22 cellular contexts compared by ENCODE assay signal in genomic region chr7:115227473-115228235, GRCh38.
"Had no signal": no experiment of that assay in that cellular context is flagged by ENCODE, and none has a peak within 500 bp of the region (broad histone marks: within the 10 kb centered on the region; RNA-seq: fewer than 3 reads in every experiment).

No MANE protein-coding gene starts in this region.

- H3K9me3 ChIP-seq: gastrocnemius medialis, prostate gland, sigmoid colon, thoracic aorta, transverse colon had no signal

- H3K4me3 Mint-ChIP-seq: immature natural killer cell; naive thymus-derived CD4-positive, alpha-beta T cell; nephron progenitor cell; stimulated activated naive B cell treated with anti-CD40 and anti-IgM and Interleukin-4, amounts not matched to agents 10 μg/mL and 1 μg/mL and 100 μg/mL, for 72 hours; stimulated activated naive CD8-positive, alpha-beta T cell treated with anti-CD3 and anti-CD28 coated beads, Interleukin-15, amount 100 ng/mL, for 72 hours had no signal

- H3K36me3 Mint-ChIP-seq: immature natural killer cell; naive thymus-derived CD4-positive, alpha-beta T cell; stimulated activated naive B cell treated with anti-CD40 and anti-IgM and Interleukin-4, amounts not matched to agents 10 μg/mL and 1 μg/mL and 100 μg/mL, for 72 hours had no signal

- H3K27me3 ChIP-seq: gastrocnemius medialis, sigmoid colon, transverse colon had no signal

- H3K27ac Mint-ChIP-seq: immature natural killer cell; naive thymus-derived CD4-positive, alpha-beta T cell; nephron progenitor cell; stimulated activated naive B cell treated with anti-CD40 and anti-IgM and Interleukin-4, amounts not matched to agents 10 μg/mL and 1 μg/mL and 100 μg/mL, for 72 hours; stimulated activated naive CD8-positive, alpha-beta T cell treated with anti-CD3 and anti-CD28 coated beads, Interleukin-15, amount 100 ng/mL, for 72 hours had no signal

- H3K36me3 ChIP-seq: gastrocnemius medialis, prostate gland, sigmoid colon, thoracic aorta, transverse colon had no signal

- H3K9ac ChIP-seq: parathyroid adenoma had no signal

- H3K4me3 ChIP-seq: gastrocnemius medialis, prostate gland, sigmoid colon, skin epidermis, thoracic aorta, transverse colon had no signal

- H3K27ac ChIP-seq: gastrocnemius medialis, parathyroid adenoma, prostate gland, sigmoid colon, skin epidermis, thoracic aorta, transverse colon had no signal

- H3K4me1 ChIP-seq: parathyroid adenoma, prostate gland had no signal

- ATAC-seq: esophagus mucosa; gastrocnemius medialis; left colon; left ventricle myocardium superior; naive thymus-derived CD4-positive, alpha-beta T cell; stimulated activated naive B cell treated with anti-CD40 and anti-IgM and Interleukin-4, amounts not matched to agents 10 μg/mL and 1 μg/mL and 100 μg/mL, for 72 hours; stimulated activated naive CD8-positive, alpha-beta T cell treated with anti-CD3 and anti-CD28 coated beads, Interleukin-15, amount 100 ng/mL, for 72 hours had no signal

- H3K9me3 Mint-ChIP-seq: naive thymus-derived CD4-positive, alpha-beta T cell; nephron progenitor cell; stimulated activated naive B cell treated with anti-CD40 and anti-IgM and Interleukin-4, amounts not matched to agents 10 μg/mL and 1 μg/mL and 100 μg/mL, for 72 hours; stimulated activated naive CD8-positive, alpha-beta T cell treated with anti-CD3 and anti-CD28 coated beads, Interleukin-15, amount 100 ng/mL, for 72 hours had no signal

- DNase-seq: cerebellar nuclear complex; dermis blood vessel endothelial cell; effector CD4-positive, alpha-beta T cell; gastrocnemius medialis; immature natural killer cell; left colon; left ventricle myocardium superior; naive thymus-derived CD4-positive, alpha-beta T cell; nephron progenitor cell; retina; sigmoid colon; stimulated activated CD4-positive, alpha-beta T cell treated with anti-CD3 and anti-CD28 coated beads, Interleukin-2, amount 100 ng/mL, for 24 hours; stimulated activated CD4-positive, alpha-beta T cell treated with anti-CD3 and anti-CD28 coated beads, Interleukin-4, amount 100 ng/mL, for 4 hours; stimulated activated naive B cell treated with anti-CD40 and anti-IgM and Interleukin-4, amounts not matched to agents 10 μg/mL and 1 μg/mL and 100 μg/mL, for 72 hours; stimulated activated naive CD8-positive, alpha-beta T cell treated with anti-CD3 and anti-CD28 coated beads, Interleukin-15, amount 100 ng/mL, for 72 hours; substantia nigra; transverse colon had no signal
